9 cellular contexts compared by ENCODE assay signal in the genomic region with DNA sequence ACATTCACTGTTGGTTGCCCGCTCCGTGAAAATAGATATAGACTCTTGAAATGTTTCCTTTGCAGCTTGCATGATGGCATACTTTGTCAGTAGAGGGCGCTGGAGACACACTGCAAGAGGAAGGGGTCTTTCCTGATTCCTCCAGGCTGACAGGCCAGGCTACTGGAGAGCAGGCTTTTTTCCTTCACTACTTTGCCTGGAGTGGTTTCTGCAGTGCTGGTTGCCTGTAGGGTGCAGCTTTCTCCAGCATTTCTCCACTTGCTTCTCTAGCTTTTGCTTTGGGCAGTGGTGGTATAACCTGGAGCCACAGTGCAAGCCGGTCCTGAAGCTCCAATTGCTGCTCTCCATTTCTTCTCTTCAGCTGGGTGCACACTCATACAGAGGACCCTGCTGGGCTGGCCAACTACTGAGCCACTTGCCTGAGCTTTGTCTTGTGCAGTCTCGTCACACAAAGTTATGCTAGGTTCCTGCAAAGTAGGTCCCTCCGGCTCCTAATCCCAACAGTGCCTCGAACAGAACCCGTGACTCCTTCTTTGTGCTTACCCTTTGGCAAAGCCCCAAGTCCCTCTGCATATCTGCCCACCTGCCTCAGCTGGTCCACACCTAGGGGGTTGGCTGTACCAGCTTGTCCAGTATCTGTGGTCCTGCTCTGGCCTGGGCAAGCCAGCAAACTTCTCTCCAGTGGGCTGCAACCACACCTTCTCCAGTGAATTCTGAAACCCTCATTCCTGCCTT. TPM values are rescaled to one million over a fixed set of nuclear protein-coding genes. Genes with fewer than 3 reads are reported as not detected.
DNase-seq lines count a peak whose midpoint lies in the region; ATAC-seq and TF ChIP-seq lines count a peak whose summit lies in the region.
"Had no signal": no experiment of that assay in that cellular context is flagged by ENCODE, and none has a peak within 500 bp of the region (broad histone marks: within the 10 kb centered on the region; RNA-seq: fewer than 3 reads in every experiment).

No MANE protein-coding gene starts in this region.

- H3K27ac Mint-ChIP-seq in activated CD4-positive, alpha-beta memory T cell treated with anti-CD3 and anti-CD28 coated beads for 36 hours, result no peak overlapping the region
- H3K27ac Mint-ChIP-seq: activated naive CD4-positive, alpha-beta T cell treated with anti-CD3 and anti-CD28 coated beads, Interleukin-2, amount 50 U/mL, for 24 hours had no signal

- no peaks in the 10 kb centered on the region for H3K36me3 Mint-ChIP-seq in activated CD4-positive, alpha-beta memory T cell treated with anti-CD3 and anti-CD28 coated beads for 36 hours
- H3K36me3 Mint-ChIP-seq: activated naive CD4-positive, alpha-beta T cell treated with anti-CD3 and anti-CD28 coated beads, Interleukin-2, amount 50 U/mL, for 24 hours had no signal

- no peaks in the 10 kb centered on the region for H3K27me3 ChIP-seq in prostate gland (replicated peaks; ENCODE audit: insufficient read depth)

- POLR2A ChIA-PET in activated CD4-positive, alpha-beta memory T cell treated with anti-CD3 and anti-CD28 coated beads for 36 hours (lab: Charles Lee), result no interaction called here

- no peak overlapping the region for H3K4me3 ChIP-seq in prostate gland

- ATAC-seq in GM19324 (IDR thresholded peaks at IDR 0.05; ENCODE audit: low FRiP score, unreplicated experiment), result peak; percentile 47
- ATAC-seq in HG03175 (IDR thresholded peaks at IDR 0.05; ENCODE audit: unreplicated experiment), result peak; percentile 73
- no peak for ATAC-seq in Right ventricle myocardium superior (ENCODE audit: poor library complexity)

- no peaks in the 10 kb centered on the region for H3K9me3 Mint-ChIP-seq in activated CD4-positive, alpha-beta memory T cell treated with anti-CD3 and anti-CD28 coated beads for 36 hours

- H3K27me3 Mint-ChIP-seq in activated CD4-positive, alpha-beta memory T cell treated with anti-CD3 and anti-CD28 coated beads for 36 hours, result no peaks in the 10 kb centered on the region

- no peaks in the 10 kb centered on the region for H3K36me3 ChIP-seq in prostate gland

- H3K4me3 Mint-ChIP-seq in activated CD4-positive, alpha-beta memory T cell treated with anti-CD3 and anti-CD28 coated beads for 36 hours, result no peak overlapping the region
- H3K4me3 Mint-ChIP-seq: activated naive CD4-positive, alpha-beta T cell treated with anti-CD3 and anti-CD28 coated beads, Interleukin-2, amount 50 U/mL, for 24 hours had no signal

- intact Hi-C loops in activated CD4-positive, alpha-beta memory T cell treated with anti-CD3 and anti-CD28 coated beads for 36 hours (cut with micrococcal nuclease), result loop anchor here (5.0 to 10.0 kb wide), 2 partner anchors 78 to 561 kb away; no protein-coding TSS in a partner anchor
- intact Hi-C loops in Right ventricle myocardium superior (cut with DNase I) (no loop called here), prostate gland (cut with DNase I) (no loop called here)

- no peak for TF ChIP-seq POLR2A in prostate gland (IDR thresholded peaks at IDR 0.05)

- no peaks in the 10 kb centered on the region for H3K4me1 ChIP-seq in prostate gland (replicated peaks)

- DNase-seq in DMS53 treated with DMSO at 0.1 percent for 48 hours (lab: John Stamatoyannopoulos, UW; ENCODE audit: unreplicated experiment) (peak; percentile 77), NCI-H2171 (lab: John Stamatoyannopoulos, UW) (peak; percentile 16), Right ventricle myocardium superior (peak; percentile 31), prostate gland (ENCODE audit: low spot score) (peak; percentile 80)
- peak; percentile 30 for DNase-seq in activated CD4-positive, alpha-beta memory T cell treated with anti-CD3 and anti-CD28 coated beads for 36 hours
- no peak for DNase-seq in effector CD8-positive, alpha-beta T cell (lab: John Stamatoyannopoulos, UW)

- TF ChIP-seq CTCF in prostate gland (IDR thresholded peaks at IDR 0.05), result peak; percentile 56 to 86 (median 71)

- H3K4me1 Mint-ChIP-seq in activated CD4-positive, alpha-beta memory T cell treated with anti-CD3 and anti-CD28 coated beads for 36 hours (ENCODE audit: low read depth), result no peaks in the 10 kb centered on the region
- H3K4me1 Mint-ChIP-seq: activated naive CD4-positive, alpha-beta T cell treated with anti-CD3 and anti-CD28 coated beads, Interleukin-2, amount 50 U/mL, for 24 hours had no signal

- 39% methylated on average over 8 of the region's 8 CpGs for WGBS in prostate gland

- CTCF ChIA-PET in activated CD4-positive, alpha-beta memory T cell treated with anti-CD3 and anti-CD28 coated beads for 36 hours (lab: Charles Lee), result interaction anchor here (0.7 to 1.5 kb wide), 3 partner anchors 8 to 81 kb away, joined by 4 to 8 read pairs (median 7); no protein-coding TSS in a partner anchor

- no peaks in the 10 kb centered on the region for H3K9me3 ChIP-seq in prostate gland

- H3K27ac ChIP-seq in prostate gland, result no peak overlapping the region

RNA-seq across cellular contexts. Expression of a gene that starts 46.3 kb away (rescaled TPM):
- total RNA-seq in activated CD4-positive, alpha-beta memory T cell treated with anti-CD3 and anti-CD28 coated beads for 36 hours, result not detected
- total RNA-seq in Right ventricle myocardium superior, result not detected
- 10 to 100 TPM in 1 of 2 donors, 1 to 10 TPM in 1; 6.2 to 17.5 TPM for total RNA-seq in prostate gland
